ENCODE assay signal across 28 cellular contexts in genomic region chr1:8809342-8809736, GRCh38.
"Had no signal": no experiment of that assay in that cellular context is flagged by ENCODE, and none has a peak within 500 bp of the region (broad histone marks: within the 10 kb centered on the region; RNA-seq: fewer than 3 reads in every experiment).

No MANE protein-coding gene starts in this region.

- H3K27me3 Mint-ChIP-seq: activated CD8-positive, alpha-beta memory T cell treated with anti-CD3 and anti-CD28 coated beads, Interleukin-2, amount 10 ng/mL, durations not matched to agents 7 days and 5 days; activated naive CD4-positive, alpha-beta T cell treated with anti-CD3 and anti-CD28 coated beads, Interleukin-2, amount 50 U/mL, for 24 hours; activated T-cell treated with anti-CD3 and anti-CD28 coated beads, Interleukin-2, amount 50 U/mL, for 24 hours; brain; central memory CD8-positive, alpha-beta T cell had no signal

- H3K27me3 ChIP-seq: Peyer's patch, SJCRH30 had no signal

- H3K36me3 Mint-ChIP-seq: activated CD8-positive, alpha-beta memory T cell treated with anti-CD3 and anti-CD28 coated beads, Interleukin-2, amount 10 ng/mL, durations not matched to agents 7 days and 5 days; WTC11 had no signal

- H3K27ac ChIP-seq: Peyer's patch, RWPE1, SJCRH30 had no signal

- H3K27ac Mint-ChIP-seq: activated CD8-positive, alpha-beta memory T cell treated with anti-CD3 and anti-CD28 coated beads, Interleukin-2, amount 10 ng/mL, durations not matched to agents 7 days and 5 days; activated naive CD4-positive, alpha-beta T cell treated with anti-CD3 and anti-CD28 coated beads, Interleukin-2, amount 50 U/mL, for 24 hours; activated T-cell treated with anti-CD3 and anti-CD28 coated beads, Interleukin-2, amount 50 U/mL, for 24 hours; activated T-helper 1 cell treated with anti-CD3 and anti-CD28 coated beads, Interleukin-12 subunit alpha, Interleukin-12 subunit beta, Interleukin-2, Interleukin-4 antibody, amounts not matched to agents 30 ng/mL and 10 ng/mL and 1 ng/mL, durations not matched to agents 14 hours and 24 hours and 36 hours; brain; T-helper 1 cell treated with Interleukin-12 subunit alpha and Interleukin-12 subunit beta and Interleukin-4 antibody, amounts not matched to agents 30 μg/mL and 1 μg/mL, for 36 hours; WTC11 had no signal

- H3K9me3 ChIP-seq: Peyer's patch, SJCRH30 had no signal

- ATAC-seq: activated CD8-positive, alpha-beta memory T cell treated with anti-CD3 and anti-CD28 coated beads, Interleukin-2, amount 10 ng/mL, durations not matched to agents 7 days and 5 days; WTC11 had no signal

- H3K4me3 ChIP-seq: Peyer's patch, SJCRH30 had no signal

- H3K4me3 Mint-ChIP-seq: activated CD8-positive, alpha-beta memory T cell treated with anti-CD3 and anti-CD28 coated beads, Interleukin-2, amount 10 ng/mL, durations not matched to agents 7 days and 5 days; activated naive CD4-positive, alpha-beta T cell treated with anti-CD3 and anti-CD28 coated beads, Interleukin-2, amount 50 U/mL, for 24 hours; activated T-cell treated with anti-CD3 and anti-CD28 coated beads, Interleukin-2, amount 50 U/mL, for 24 hours; activated T-helper 1 cell treated with anti-CD3 and anti-CD28 coated beads, Interleukin-12 subunit alpha, Interleukin-12 subunit beta, Interleukin-2, Interleukin-4 antibody, amounts not matched to agents 30 ng/mL and 10 ng/mL and 1 ng/mL, durations not matched to agents 14 hours and 24 hours and 36 hours; brain; central memory CD8-positive, alpha-beta T cell; T-helper 1 cell treated with Interleukin-12 subunit alpha and Interleukin-12 subunit beta and Interleukin-4 antibody, amounts not matched to agents 30 μg/mL and 1 μg/mL, for 36 hours; WTC11 had no signal

- DNase-seq: activated CD4-positive, alpha-beta T cell treated with anti-CD3 and anti-CD28 coated beads for 48 hours; activated CD4-positive, alpha-beta T cell treated with anti-CD3 and anti-CD28 coated beads, Interleukin-2, amount 50 U/mL, for 48 hours; activated CD4-positive, CD25-positive, alpha-beta regulatory T cell treated with anti-CD3 and anti-CD28 coated beads, Interleukin-2, amount 50 U/mL, for 72 hours; activated effector memory CD4-positive, alpha-beta T cell treated with Interleukin-2 at 50 U/mL for 16 hours; activated naive CD4-positive, alpha-beta T cell; activated T-cell treated with anti-CD3 and anti-CD28 coated beads, Interleukin-2, amount 50 U/mL, for 24 hours; amygdala; Kasumi-1; NCI-H1105 treated with DMSO at 0.1 percent for 48 hours; NCI-H1436 treated with DMSO at 0.1 percent for 48 hours; NCI-H187; NCI-H2081; NCI-H226; NCI-H510A; NCI-H526 treated with DMSO at 0.1 percent for 48 hours; NK-92 treated with Interleukin-12 subunit alpha and Interleukin-12 subunit beta, amount 100 ng/mL, for 24 hours; OCI-M1; Peyer's patch; Right ventricle myocardium superior; SJCRH30 had no signal

- H3K36me3 ChIP-seq: Peyer's patch, SJCRH30 had no signal

- H3K9me3 Mint-ChIP-seq: activated naive CD4-positive, alpha-beta T cell treated with anti-CD3 and anti-CD28 coated beads, Interleukin-2, amount 50 U/mL, for 24 hours; activated T-cell treated with anti-CD3 and anti-CD28 coated beads, Interleukin-2, amount 50 U/mL, for 24 hours; activated T-helper 1 cell treated with anti-CD3 and anti-CD28 coated beads, Interleukin-12 subunit alpha, Interleukin-12 subunit beta, Interleukin-2, Interleukin-4 antibody, amounts not matched to agents 30 ng/mL and 10 ng/mL and 1 ng/mL, durations not matched to agents 14 hours and 24 hours and 36 hours; brain; central memory CD8-positive, alpha-beta T cell; T-helper 1 cell treated with Interleukin-12 subunit alpha and Interleukin-12 subunit beta and Interleukin-4 antibody, amounts not matched to agents 30 μg/mL and 1 μg/mL, for 36 hours; WTC11 had no signal
